In genomic region chr4:153274967-153275366, GRCh38 we compare ENCODE assay signal across 28 cellular contexts.
DNase-seq lines count a peak whose midpoint lies in the region; ATAC-seq and TF ChIP-seq lines count a peak whose summit lies in the region.
"Had no signal": no experiment of that assay in that cellular context is flagged by ENCODE, and none has a peak within 500 bp of the region (broad histone marks: within the 10 kb centered on the region; RNA-seq: fewer than 3 reads in every experiment).

No MANE protein-coding gene starts in this region.

- no peaks in the 10 kb centered on the region for H3K36me3 ChIP-seq in body of pancreas (replicated peaks in 1 of 2; ENCODE audit: insufficient read depth in 1 of 2, low read depth in 2 of 2)
- peaks cover 9% of the 10 kb centered on the region for H3K36me3 ChIP-seq in hepatocyte (replicated peaks; ENCODE audit: insufficient read depth, low read depth)

- peak; percentile 69 for ATAC-seq in body of pancreas
- no peak for ATAC-seq in GM19463 (IDR thresholded peaks at IDR 0.05; ENCODE audit: unreplicated experiment)
- ATAC-seq in HG02981 (IDR thresholded peaks at IDR 0.05; ENCODE audit: unreplicated experiment): no peak
- ATAC-seq: activated CD8-positive, alpha-beta T cell treated with anti-CD3 and anti-CD28 coated beads for 36 hours; GM12878; left cardiac atrium; naive thymus-derived CD8-positive, alpha-beta T cell; stimulated activated naive CD8-positive, alpha-beta T cell treated with anti-CD3 and anti-CD28 coated beads, Interleukin-15, amount 100 ng/mL, for 72 hours; T-cell had no signal

- no peaks in the 10 kb centered on the region for H4K20me1 ChIP-seq in hepatocyte (ENCODE audit: insufficient read depth, poor library complexity, severe bottlenecking)

- intact Hi-C loops in body of pancreas (cut with DNase I): no loop called here

- H3K9me2 ChIP-seq in hepatocyte (replicated peaks; ENCODE audit: insufficient read depth): no peaks in the 10 kb centered on the region

- TF ChIP-seq POLR2A in body of pancreas (IDR thresholded peaks at IDR 0.05): no peak

- H3K4me1 ChIP-seq in body of pancreas (peaks cover 28% of the 10 kb centered on the region), hepatocyte (ENCODE audit: insufficient read depth) (peaks cover 23% of the 10 kb centered on the region)
- H3K4me1 ChIP-seq: SJSA1, tibial artery had no signal

- no peaks in the 10 kb centered on the region for H3K9me3 ChIP-seq in body of pancreas
- no peaks in the 10 kb centered on the region for H3K9me3 ChIP-seq in hepatocyte (ENCODE audit: low read depth)
- H3K9me3 ChIP-seq: SJSA1, tibial artery had no signal

- H3K4me3 ChIP-seq in body of pancreas (no peak overlapping the region), hepatocyte (no peak overlapping the region)
- H3K4me3 ChIP-seq: GM12878, SJSA1, skin epidermis, tibial artery had no signal

- 29 to 39% methylated on average over 2 of the region's 2 CpGs for WGBS in body of pancreas, 2 donors
- 64% methylated on average over 2 of the region's 2 CpGs for WGBS in hepatocyte (ENCODE audit: low lambda C conversion rate, missing lambda C conversion rate)

- H3K27me3 ChIP-seq in body of pancreas: no peaks in the 10 kb centered on the region
- no peaks in the 10 kb centered on the region for H3K27me3 ChIP-seq in hepatocyte
- H3K27me3 ChIP-seq: SJSA1, tibial artery had no signal

- DNase-seq in DMS53 (lab: John Stamatoyannopoulos, UW) (peak; percentile 3), DMS53 treated with DMSO at 0.1 percent for 48 hours (lab: John Stamatoyannopoulos, UW; ENCODE audit: unreplicated experiment) (no peak), body of pancreas (no peak), hepatocyte (ENCODE audit: low spot score) (peak; percentile 59), mucosa of gallbladder (ENCODE audit: low spot score) (peak; percentile 70)
- no peak for DNase-seq in activated CD8-positive, alpha-beta memory T cell treated with anti-CD3 and anti-CD28 coated beads for 24 hours
- DNase-seq: activated CD4-positive, CD25-positive, alpha-beta regulatory T cell; activated CD8-positive, alpha-beta T cell treated with anti-CD3 and anti-CD28 coated beads for 36 hours; activated effector memory CD4-positive, alpha-beta T cell treated with anti-CD3 and anti-CD28 coated beads, Interleukin-2, amount 50 U/mL, for 16 hours; cerebellar nuclear complex; glutamatergic neuron; H7; left cardiac atrium; naive thymus-derived CD8-positive, alpha-beta T cell; NCI-H1436; NCI-H2107; NCI-H446; NCI-H774; nucleus accumbens; stimulated activated naive CD8-positive, alpha-beta T cell treated with anti-CD3 and anti-CD28 coated beads, Interleukin-15, amount 100 ng/mL, for 72 hours; T-cell; tibial artery had no signal

- H3K79me2 ChIP-seq in hepatocyte: peaks cover 51% of the 10 kb centered on the region

- no peak for TF ChIP-seq CTCF in body of pancreas (IDR thresholded peaks at IDR 0.05)
- no peak for TF ChIP-seq CTCF in hepatocyte (IDR thresholded peaks at IDR 0.05; ENCODE audit: poor library complexity)

- no peak overlapping the region for H2AFZ ChIP-seq in hepatocyte

- peak overlapping the region in 1 of 4 donors; percentile 21 for H3K27ac ChIP-seq in body of pancreas
- peak overlapping the region; percentile 80 for H3K27ac ChIP-seq in hepatocyte
- H3K27ac ChIP-seq: 22Rv1, SJSA1, skin epidermis, tibial artery had no signal

- H3K4me2 ChIP-seq in hepatocyte: peak overlapping the region; percentile 55

Comparison
In these comparisons a context has a peak if more than half of its experiments do, and no peak if none do; other contexts are left out.
1. DNase-seq: peak in DMS53 (single experiment), hepatocyte (single experiment) and mucosa of gallbladder (single experiment); none in DMS53 treated with DMSO at 0.1 percent for 48 hours (single experiment), body of pancreas (0 of 4) and activated CD8-positive, alpha-beta memory T cell treated with anti-CD3 and anti-CD28 coated beads for 24 hours (single experiment).